1 cellular context compared by ENCODE assay signal in genomic region chr20:57589728-57590484, GRCh38.
TF ChIP-seq lines count a peak whose summit lies in the region.

No MANE protein-coding gene starts in this region.

TF ChIP-seq in HepG2, 621 proteins besides CTCF, POLR2A, EP300 and RAD21 (continued from another document and continues in another):
- peak; percentile 51 for TF ChIP-seq ZNF234 (CRISPR knock-in tag; conservative IDR thresholded peaks at IDR 0.05)
- 0 out of 2 replicates have a peak, but pooled peaks have one; percentile 2 for TF ChIP-seq ZNF790 (CRISPR knock-in tag; IDR thresholded peaks at IDR 0.05; ENCODE audit: borderline replicate concordance)
- no peak for TF ChIP-seq CERS6 (CRISPR knock-in tag; IDR thresholded peaks at IDR 0.05)
- no peak for TF ChIP-seq E2F2 (CRISPR knock-in tag; IDR thresholded peaks at IDR 0.05; ENCODE audit: borderline replicate concordance)
- peak; percentile 93 for TF ChIP-seq HNF4A (CRISPR knock-in tag; IDR thresholded peaks at IDR 0.05)
- TF ChIP-seq HNF1A (IDR thresholded peaks at IDR 0.05; ENCODE audit: low read depth), result peak; percentile 70; the same call in 1 of the 2 replicates
- TF ChIP-seq HNF1A (CRISPR knock-in tag; IDR thresholded peaks at IDR 0.05; ENCODE audit: borderline replicate concordance), result peak; percentile 51; the same call in 1 of the 2 replicates
- TF ChIP-seq ZNF713 (CRISPR knock-in tag; IDR thresholded peaks at IDR 0.05), result peak; percentile 21; the same call in 1 of the 2 replicates
- no peak; the same call in 1 of the 2 replicates for TF ChIP-seq ZNF331 (CRISPR knock-in tag; IDR thresholded peaks at IDR 0.05)
- TF ChIP-seq ATF7 (IDR thresholded peaks at IDR 0.05), result no peak
- 0 out of 2 replicates have a peak, but pooled peaks have one; percentile 44 for TF ChIP-seq ATF7 (CRISPR knock-in tag; IDR thresholded peaks at IDR 0.05)
- TF ChIP-seq ZNF605 (CRISPR knock-in tag; IDR thresholded peaks at IDR 0.05), result peak; percentile 97
- peak; percentile 11; the same call in 1 of the 2 replicates for TF ChIP-seq ZBTB38 (CRISPR knock-in tag; IDR thresholded peaks at IDR 0.05)
- TF ChIP-seq KLF16 (CRISPR knock-in tag; IDR thresholded peaks at IDR 0.05), result peak in 1 of 2 experiments; percentile 75; a peak in 1 of 4 replicates
- no peak for TF ChIP-seq ZNF260 (CRISPR knock-in tag; IDR thresholded peaks at IDR 0.05; ENCODE audit: borderline replicate concordance, low read depth)
- TF ChIP-seq NAIF1 (CRISPR knock-in tag; IDR thresholded peaks at IDR 0.05; ENCODE audit: borderline replicate concordance), result no peak
- no peak for TF ChIP-seq ZNF597 (CRISPR knock-in tag; IDR thresholded peaks at IDR 0.05)
- TF ChIP-seq THRA (CRISPR knock-in tag; IDR thresholded peaks at IDR 0.05; ENCODE audit: borderline replicate concordance), result peak; percentile 60
- no peak for TF ChIP-seq SRSF1 (optimal IDR thresholded peaks at IDR 0.05; ENCODE audit: low read depth, low read length)
- peak; percentile 25; the same call in 1 of the 2 replicates for TF ChIP-seq MYC (CRISPR knock-in tag; IDR thresholded peaks at IDR 0.05; ENCODE audit: borderline replicate concordance)
- peak; percentile 53; the same call in 1 of the 2 replicates for TF ChIP-seq MEIS1 (CRISPR knock-in tag; IDR thresholded peaks at IDR 0.05; ENCODE audit: borderline replicate concordance)
- TF ChIP-seq ZNF614 (CRISPR knock-in tag; IDR thresholded peaks at IDR 0.05; ENCODE audit: borderline replicate concordance), result 0 out of 2 replicates have a peak, but pooled peaks have one; percentile 51
- TF ChIP-seq ZBTB20 (CRISPR knock-in tag; IDR thresholded peaks at IDR 0.05; ENCODE audit: borderline replicate concordance, low read depth), result peak; percentile 88; the same call in 1 of the 2 replicates
- peak; percentile 85 for TF ChIP-seq SMYD3 (CRISPR knock-in tag; IDR thresholded peaks at IDR 0.05)
- no peak for TF ChIP-seq ZNF839 (CRISPR knock-in tag; IDR thresholded peaks at IDR 0.05; ENCODE audit: borderline replicate concordance)
- peak; percentile 93 for TF ChIP-seq MEF2D (CRISPR knock-in tag; IDR thresholded peaks at IDR 0.05)
- peak; percentile 47; the same call in 1 of the 2 replicates for TF ChIP-seq PPARG (CRISPR knock-in tag; conservative IDR thresholded peaks at IDR 0.05)
- 0 out of 2 replicates have a peak, but pooled peaks have one; percentile 68 for TF ChIP-seq HIVEP1 (CRISPR knock-in tag; IDR thresholded peaks at IDR 0.05)
- TF ChIP-seq NR2F2 (IDR thresholded peaks at IDR 0.05; ENCODE audit: borderline replicate concordance, low read depth), result peak; percentile 52; the same call in 1 of the 2 replicates
- TF ChIP-seq NFRKB (IDR thresholded peaks at IDR 0.05), result no peak
- no peak for TF ChIP-seq ZC3H4 (CRISPR knock-in tag; IDR thresholded peaks at IDR 0.05; ENCODE audit: borderline replicate concordance)
- peak; percentile 58; the same call in 1 of the 2 replicates for TF ChIP-seq ZNF556 (CRISPR knock-in tag; IDR thresholded peaks at IDR 0.05; ENCODE audit: borderline replicate concordance)
- TF ChIP-seq ZNF414 (CRISPR knock-in tag; IDR thresholded peaks at IDR 0.05), result peak; percentile 53; the same call in 1 of the 2 replicates
- 0 out of 2 replicates have a peak, but pooled peaks have one; percentile 79 for TF ChIP-seq ZFP36L1 (CRISPR knock-in tag; IDR thresholded peaks at IDR 0.05)
- TF ChIP-seq HNF4G (IDR thresholded peaks at IDR 0.05; ENCODE audit: borderline replicate concordance, low read depth, low read length), result peak; percentile 89
- TF ChIP-seq HNF4G (CRISPR knock-in tag; IDR thresholded peaks at IDR 0.05; ENCODE audit: borderline replicate concordance, low read depth), result peak; percentile 94; the same call in 1 of the 2 replicates
- TF ChIP-seq GATA4 (IDR thresholded peaks at IDR 0.05; ENCODE audit: borderline replicate concordance, low read depth), result peak; percentile 48; the same call in 1 of the 2 replicates
- TF ChIP-seq GLI4 (CRISPR knock-in tag; IDR thresholded peaks at IDR 0.05; ENCODE audit: borderline replicate concordance), result peak; percentile 31; the same call in 1 of the 2 replicates
- TF ChIP-seq ZNF639 (CRISPR knock-in tag; conservative IDR thresholded peaks at IDR 0.05), result 0 out of 2 replicates have a peak, but pooled peaks have one; percentile 29
- TF ChIP-seq ZNF747 (CRISPR knock-in tag; IDR thresholded peaks at IDR 0.05; ENCODE audit: borderline replicate concordance), result no peak
- TF ChIP-seq ZNF318 (CRISPR knock-in tag; IDR thresholded peaks at IDR 0.05), result 0 out of 2 replicates have a peak, but pooled peaks have one; percentile 59
